ENCODE assay signal across 1 cellular context in genomic region chr5:80213467-80213866, GRCh38.
TF ChIP-seq lines count a peak whose summit lies in the region.

No MANE protein-coding gene starts in this region.

TF ChIP-seq in H1, 55 proteins besides CTCF, POLR2A, EP300 and RAD21 (continued from another document):
- TF ChIP-seq CHD1 (IDR thresholded peaks at IDR 0.05; ENCODE audit: low read depth, low read length) (no peak), SIRT6 (IDR thresholded peaks at IDR 0.05; ENCODE audit: low read length) (no peak), ZNF274 (IDR thresholded peaks at IDR 0.05; ENCODE audit: borderline replicate concordance, extremely low read depth, low read length) (no peak), CHD2 (IDR thresholded peaks at IDR 0.05; ENCODE audit: low read length) (no peak), CEBPB (IDR thresholded peaks at IDR 0.05; ENCODE audit: low read depth, low read length) (no peak), CREB1 (IDR thresholded peaks at IDR 0.05) (no peak), USF2 (IDR thresholded peaks at IDR 0.05; ENCODE audit: low read length) (no peak)
